12 cellular contexts compared by ENCODE assay signal in the genomic region with DNA sequence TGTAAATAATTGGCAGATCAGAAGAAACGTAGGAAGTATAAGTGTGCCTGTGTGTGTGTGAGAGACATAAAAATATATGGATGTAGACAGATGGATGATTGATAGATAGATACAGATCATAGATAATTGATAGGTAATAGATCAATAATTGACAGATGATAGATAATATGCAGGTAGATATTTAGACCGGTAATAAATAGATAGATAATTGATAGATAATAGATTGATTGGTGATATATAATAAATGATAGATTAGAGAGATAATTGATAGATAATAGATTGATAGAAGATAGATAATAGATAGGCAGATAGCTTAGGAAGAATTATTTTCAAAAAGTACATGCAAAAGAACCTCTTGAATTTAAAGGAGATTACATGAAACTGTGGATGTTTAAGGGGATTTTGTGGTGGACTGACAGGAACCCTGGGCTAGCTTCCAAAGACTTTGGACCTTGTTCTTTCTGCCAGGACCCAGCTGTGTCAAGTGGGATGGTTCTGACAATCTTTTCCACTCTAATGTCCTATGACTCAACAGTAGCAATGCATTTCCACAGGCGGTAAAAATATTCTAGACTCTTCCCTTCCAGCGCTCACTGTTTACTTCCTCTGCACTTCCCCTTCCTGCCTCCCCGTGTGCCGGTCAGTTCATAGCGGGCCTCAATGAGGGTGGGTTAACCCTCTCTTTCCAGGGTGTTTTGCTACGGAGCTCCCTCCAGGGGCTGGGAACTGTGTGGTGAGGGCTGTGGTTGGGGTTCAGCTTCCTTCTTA. TPM values are rescaled to one million over a fixed set of nuclear protein-coding genes. Genes with fewer than 3 reads are reported as not detected.
DNase-seq lines count a peak whose midpoint lies in the region; ATAC-seq, FAIRE-seq and TF ChIP-seq lines count a peak whose summit lies in the region.
"Had no signal": no experiment of that assay in that cellular context is flagged by ENCODE, and none has a peak within 500 bp of the region (broad histone marks: within the 10 kb centered on the region; RNA-seq: fewer than 3 reads in every experiment).

No MANE protein-coding gene starts in this region.

- WGBS in H1 (ENCODE audit: extremely low coverage in 1 of 2, insufficient coverage in 1 of 2, insufficient read length in 1 of 2, insufficient replicate concordance in 2 of 2, low coverage in 1 of 2, low lambda C conversion rate in 2 of 2, missing lambda C conversion rate in 1 of 2), 2 experiments: 66 to 100% methylated on average over 1 to 8 of the region's 8 CpGs

- H3K23ac ChIP-seq in H1 (ENCODE audit: insufficient read length): no peak overlapping the region

- no peak overlapping the region for H2BK120ac ChIP-seq in H1 (replicated peaks; ENCODE audit: low read depth, low read length)

- no peaks in the 10 kb centered on the region for H3K79me2 ChIP-seq in H1 (ENCODE audit: control insufficient read depth in 1 of 2, insufficient read depth in 2 of 2, low read length in 2 of 2)

- no peak overlapping the region for H3K4ac ChIP-seq in H1 (replicated peaks; ENCODE audit: insufficient read length, low read depth, low read length)

- no peak overlapping the region for H4K8ac ChIP-seq in H1 (ENCODE audit: extremely low read depth, insufficient read depth, low read length)

- no peak for TF ChIP-seq CTCF in right atrium auricular region (IDR thresholded peaks at IDR 0.05)
- TF ChIP-seq CTCF in H1 (IDR thresholded peaks at IDR 0.05; ENCODE audit: control extremely low read depth in 1 of 3, insufficient read depth in 1 of 3, low read depth in 1 of 3, low read length in 3 of 3): no peak

- no peak overlapping the region for H2AK5ac ChIP-seq in H1 (ENCODE audit: low read depth, low read length)

- H3K9ac ChIP-seq in H1 (replicated peaks in 1 of 4; ENCODE audit: extremely low read depth in 1 of 4, low read depth in 3 of 4, low read length in 3 of 4): no peak overlapping the region

- H4K5ac ChIP-seq in H1 (ENCODE audit: insufficient read length, low read depth, low read length): no peak overlapping the region

- no peak for TF ChIP-seq EP300 in H1 (IDR thresholded peaks at IDR 0.05; ENCODE audit: borderline replicate concordance in 1 of 2, low read depth in 2 of 2, low read length in 2 of 2)

- intact Hi-C loops in Right ventricle myocardium superior (cut with DNase I): no loop called here

- H4K20me1 ChIP-seq in H1 (replicated peaks in 1 of 2; ENCODE audit: control insufficient read depth in 1 of 2, insufficient read depth in 2 of 2, low read length in 2 of 2): no peaks in the 10 kb centered on the region

- H3K14ac ChIP-seq in H1 (ENCODE audit: insufficient read length): no peak overlapping the region

- no peak overlapping the region for H2BK5ac ChIP-seq in H1 (ENCODE audit: low read depth, low read length)

- POLR2A ChIA-PET in H1 (lab: Charles Lee; ENCODE audit: partially characterized antibody): no interaction called here

- H3K27ac ChIP-seq in right atrium auricular region (peak overlapping the region in 1 of 2 donors; percentile 62), H1 (ENCODE audit: low read depth, low read length) (no peak overlapping the region)

- no peak overlapping the region for H2BK12ac ChIP-seq in H1 (ENCODE audit: low read depth, low read length)

- H3K4me1 ChIP-seq in right atrium auricular region: peaks cover 0 to 12% of the 10 kb centered on the region in 2 donors
- H3K4me1 ChIP-seq in H1 (replicated peaks in 1 of 4; ENCODE audit: control insufficient read depth in 3 of 4, insufficient read depth in 4 of 4, low read length in 3 of 4): peaks cover 0 to 10% (median 3%) of the 10 kb centered on the region in 4 experiments; a peak in 6 of 7 replicates

- H2AFZ ChIP-seq in H1 (ENCODE audit: low read length): peak overlapping the region; percentile 43; the same call in 1 of the 2 replicates

- no peak overlapping the region for H3K56ac ChIP-seq in H1 (replicated peaks; ENCODE audit: insufficient read length, low read depth, low read length)

- H3K4me3 ChIP-seq in right atrium auricular region: no peak overlapping the region
- no peak overlapping the region for H3K4me3 ChIP-seq in H1 (ENCODE audit: extremely low read depth in 1 of 4, insufficient read depth in 2 of 4, low read depth in 3 of 4, low read length in 4 of 4)

- H4K91ac ChIP-seq in H1 (replicated peaks; ENCODE audit: insufficient read length, low read length): no peak overlapping the region

- no peak for TF ChIP-seq RAD21 in H1 (IDR thresholded peaks at IDR 0.05 in 1 of 2, conservative IDR thresholded peaks at IDR 0.05 in 1 of 2; ENCODE audit: low read depth in 2 of 2, low read length in 2 of 2)

- DNase-seq in Right ventricle myocardium superior (no peak), right atrium auricular region (ENCODE audit: low spot score) (no peak), H1 (ENCODE audit: low read depth in 1 of 2, low spot score in 2 of 2) (no peak), mucosa of gallbladder (ENCODE audit: low spot score) (peak; percentile 36), NCI-H82 (lab: John Stamatoyannopoulos, UW) (no peak), DMS 273 (lab: John Stamatoyannopoulos, UW; ENCODE audit: unreplicated experiment) (no peak)
- DNase-seq: CD4-positive, CD25-positive, alpha-beta regulatory T cell; cortex of kidney; occipital lobe had no signal

- H3K23me2 ChIP-seq in H1 (ENCODE audit: low read depth, low read length): no peaks in the 10 kb centered on the region

- no peak overlapping the region for H2BK20ac ChIP-seq in H1 (ENCODE audit: low read length)

- CTCF ChIA-PET in H1 (lab: Charles Lee; ENCODE audit: partially characterized antibody): interaction anchor here (0.6 to 1.3 kb wide), 5 partner anchors 13 to 128 kb away, joined by 3 to 4 read pairs (median 3); no protein-coding TSS in a partner anchor

- H3K79me1 ChIP-seq in H1 (ENCODE audit: low read depth, low read length): no peaks in the 10 kb centered on the region

- no peaks in the 10 kb centered on the region for H3K27me3 ChIP-seq in right atrium auricular region
- H3K27me3 ChIP-seq in H1 (replicated peaks in 1 of 4; ENCODE audit: control insufficient read depth in 3 of 4, extremely low read depth in 1 of 4, insufficient read depth in 3 of 4, low read length in 3 of 4): no peaks in the 10 kb centered on the region

- H3K36me3 ChIP-seq in right atrium auricular region (no peaks in the 10 kb centered on the region), H1 (ENCODE audit: control insufficient read depth in 2 of 4, insufficient read depth in 4 of 4, low read length in 3 of 4) (no peaks in the 10 kb centered on the region)

- TF ChIP-seq POLR2A in H1 (IDR thresholded peaks at IDR 0.05; ENCODE audit: control extremely low read depth in 1 of 2, low read depth in 2 of 2, low read length in 2 of 2): no peak

- peak overlapping the region in 1 of 2 experiments; percentile 1; a peak in 1 of 4 replicates for H3K4me2 ChIP-seq in H1 (ENCODE audit: insufficient read depth in 1 of 2, low read depth in 2 of 2, low read length in 2 of 2)

- no peak overlapping the region for H2BK15ac ChIP-seq in H1 (ENCODE audit: low read length)

- ATAC-seq in Right ventricle myocardium superior (ENCODE audit: poor library complexity) (peak; percentile 71), HG03175 (IDR thresholded peaks at IDR 0.05; ENCODE audit: unreplicated experiment) (no peak), GM21526 (IDR thresholded peaks at IDR 0.05; ENCODE audit: low FRiP score, unreplicated experiment) (no peak)

- no peak overlapping the region for H3K18ac ChIP-seq in H1 (ENCODE audit: extremely low read depth, low read length)

- no peak for FAIRE-seq in H1 (lab: Jason Lieb, UNC)
- FAIRE-seq: GM12892 had no signal

- H3K9me3 ChIP-seq in right atrium auricular region: no peaks in the 10 kb centered on the region
- H3K9me3 ChIP-seq in H1 (ENCODE audit: insufficient read depth in 2 of 2, low read depth in 1 of 2, low read length in 1 of 2): no peaks in the 10 kb centered on the region

TF ChIP-seq in H1, 55 proteins besides CTCF, POLR2A, EP300 and RAD21 (continues in another document):
- TF ChIP-seq SIN3A (conservative IDR thresholded peaks at IDR 0.05 in 1 of 2, IDR thresholded peaks at IDR 0.05 in 1 of 2; ENCODE audit: low read depth in 1 of 2, low read length in 2 of 2): no peak

RNA-seq across cellular contexts. Expression of gene KCNJ15, which starts 39.4 kb away (rescaled TPM):
- 0.83 TPM for total RNA-seq in Right ventricle myocardium superior
- total RNA-seq in right atrium auricular region: 1 to 10 TPM in 1 of 2 donors, under 1 TPM in 1; 0.33 to 1.3 TPM
- total RNA-seq in H1 (2021; fragmentation: NEBNext Ultra II Directional; extraction: Animal tissue kit (Norgen Biotek cat#: 25700)): not detected in 2 replicates
- polyA plus RNA-seq in H1 (2011; rRNA removed): under 0.01 TPM in 1 of 2 replicates, not detected in the other
- polyA plus RNA-seq in H1 (2011; cell fraction: cytosol; rRNA removed): 0.61 TPM
- not detected for polyA plus RNA-seq in H1 (2011; cell fraction: nucleus; rRNA removed)
- not detected in 4 replicates for polyA plus RNA-seq in H1 (2012, experiment 1 of 2)
- polyA plus RNA-seq in H1 (2012, experiment 2 of 2): not detected
- 0.18 TPM for polyA plus RNA-seq in H1 (2013, experiment 1 of 2)
- polyA plus RNA-seq in H1 (2013, experiment 2 of 2): 0.07 TPM
- 0.09 and 0.10 TPM in 2 replicates for polyA minus RNA-seq in H1 (2011; rRNA and poly(A)+ RNA removed)
- polyA minus RNA-seq in H1 (2011; cell fraction: cytosol; rRNA and poly(A)+ RNA removed): not detected
- polyA minus RNA-seq in H1 (2011; cell fraction: nucleus; rRNA and poly(A)+ RNA removed): 1.4 TPM
- total RNA-seq in mucosa of gallbladder: 158 TPM
- polyA plus RNA-seq: CD4-positive, CD25-positive, alpha-beta regulatory T cell had no signal

Comparison
In these comparisons a context has a peak if more than half of its experiments do, and no peak if none do; other contexts are left out.
1. RNA of gene KCNJ15, which starts 39.4 kb away (total RNA-seq): 158 TPM in mucosa of gallbladder (single experiment); 0.33 to 1.3 TPM in right atrium auricular region, 0.83 TPM in Right ventricle myocardium superior (single experiment) and not detected in H1; every median in the first group is over 10 times any median in the second.